1 cellular context compared by ENCODE assay signal in the genomic region with DNA sequence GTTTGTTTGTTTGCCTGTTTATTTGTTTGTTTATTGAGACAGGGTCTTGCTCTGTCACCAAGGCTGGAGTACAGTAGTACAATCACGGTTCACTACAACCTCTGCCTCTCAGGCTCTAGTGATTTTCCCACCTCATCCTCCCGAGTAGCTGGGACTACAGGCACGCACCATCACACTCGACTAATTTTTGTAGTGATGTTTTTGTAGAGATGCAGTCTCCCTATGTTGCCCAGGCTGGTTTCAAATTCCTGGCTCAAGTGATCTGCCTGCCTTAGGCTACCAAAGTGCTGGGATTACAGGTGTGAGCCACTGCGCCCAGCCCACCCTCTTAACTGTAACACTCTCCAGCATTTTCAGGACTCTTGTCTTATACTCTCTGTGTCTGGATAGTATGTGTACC.
TF ChIP-seq lines count a peak whose summit lies in the region.

No MANE protein-coding gene starts in this region.

TF ChIP-seq in GM12878, 131 proteins besides CTCF, POLR2A, EP300 and RAD21:
- TF ChIP-seq BCL3 (IDR thresholded peaks at IDR 0.05; ENCODE audit: borderline replicate concordance, insufficient read depth, low read depth, low read length, poor library complexity, severe bottlenecking) (no peak), CBFB (IDR thresholded peaks at IDR 0.05; ENCODE audit: low read depth) (no peak), HSF1 (IDR thresholded peaks at IDR 0.05; ENCODE audit: low read depth, low read length) (no peak), RCOR1 (conservative IDR thresholded peaks at IDR 0.05; ENCODE audit: low read depth, low read length) (no peak), ZNF384 (IDR thresholded peaks at IDR 0.05; ENCODE audit: borderline replicate concordance, low read depth, low read length) (no peak), TARDBP (IDR thresholded peaks at IDR 0.05; ENCODE audit: borderline replicate concordance) (no peak), ZNF274 (IDR thresholded peaks at IDR 0.05; ENCODE audit: insufficient read depth, insufficient read length) (no peak)
